28 cellular contexts compared by ENCODE assay signal in genomic region chr6:74979065-74979766, GRCh38.
"Had no signal": no experiment of that assay in that cellular context is flagged by ENCODE, and none has a peak within 500 bp of the region (broad histone marks: within the 10 kb centered on the region; RNA-seq: fewer than 3 reads in every experiment).

No MANE protein-coding gene starts in this region.

- H3K27me3 Mint-ChIP-seq: activated CD4-positive, alpha-beta T cell treated with anti-CD3 and anti-CD28 coated beads for 36 hours; activated CD8-positive, alpha-beta memory T cell treated with anti-CD3 and anti-CD28 coated beads, Interleukin-2, amount 10 ng/mL, durations not matched to agents 7 days and 5 days; activated naive CD4-positive, alpha-beta T cell treated with anti-CD3 and anti-CD28 coated beads, Interleukin-2, amount 50 U/mL, for 24 hours; stimulated activated naive B cell treated with anti-CD40 and anti-IgM and Interleukin-4, amounts not matched to agents 10 μg/mL and 1 μg/mL and 100 μg/mL, for 72 hours had no signal

- H3K4me3 Mint-ChIP-seq: activated CD4-positive, alpha-beta T cell treated with anti-CD3 and anti-CD28 coated beads for 36 hours; activated CD8-positive, alpha-beta memory T cell treated with anti-CD3 and anti-CD28 coated beads, Interleukin-2, amount 10 ng/mL, durations not matched to agents 7 days and 5 days; activated CD8-positive, alpha-beta T cell treated with anti-CD3 and anti-CD28 coated beads, Interleukin-2, amount 10 ng/mL, durations not matched to agents 7 days and 5 days; activated naive CD4-positive, alpha-beta T cell treated with anti-CD3 and anti-CD28 coated beads, Interleukin-2, amount 50 U/mL, for 24 hours; nephron; stimulated activated naive B cell treated with anti-CD40 and anti-IgM and Interleukin-4, amounts not matched to agents 10 μg/mL and 1 μg/mL and 100 μg/mL, for 72 hours; T-helper 2 cell treated with Interferon-gamma antibody and Interleukin-4, amounts not matched to agents 5 μg/mL and 100 μg/mL, for 36 hours had no signal

- H3K36me3 ChIP-seq: cardiac muscle cell, colonic mucosa, heart right ventricle, lower lobe of right lung, neutrophil, pancreas, right atrium auricular region, stomach, thyroid gland had no signal

- H3K27ac Mint-ChIP-seq: activated CD4-positive, alpha-beta T cell treated with anti-CD3 and anti-CD28 coated beads for 36 hours; activated CD8-positive, alpha-beta memory T cell treated with anti-CD3 and anti-CD28 coated beads, Interleukin-2, amount 10 ng/mL, durations not matched to agents 7 days and 5 days; activated CD8-positive, alpha-beta T cell treated with anti-CD3 and anti-CD28 coated beads, Interleukin-2, amount 10 ng/mL, durations not matched to agents 7 days and 5 days; activated naive CD4-positive, alpha-beta T cell treated with anti-CD3 and anti-CD28 coated beads, Interleukin-2, amount 50 U/mL, for 24 hours; activated T-helper 2 cell treated with anti-CD3 and anti-CD28 coated beads, Interferon-gamma antibody, Interleukin-2, Interleukin-4, amounts not matched to agents 10 μg/mL and 5 μg/mL and 100 μg/mL, durations not matched to agents 14 hours and 24 hours and 36 hours; stimulated activated naive B cell treated with anti-CD40 and anti-IgM and Interleukin-4, amounts not matched to agents 10 μg/mL and 1 μg/mL and 100 μg/mL, for 72 hours; T-helper 2 cell treated with Interferon-gamma antibody and Interleukin-4, amounts not matched to agents 5 μg/mL and 100 μg/mL, for 36 hours had no signal

- H3K4me3 ChIP-seq: cardiac muscle cell, colonic mucosa, heart right ventricle, lower lobe of right lung, mucosa of descending colon, pancreas, psoas muscle, right atrium auricular region, stomach, thyroid gland had no signal

- H3K27me3 ChIP-seq: cardiac muscle cell, colonic mucosa, heart right ventricle, neutrophil, pancreas, right atrium auricular region, stomach, thyroid gland had no signal

- H3K9me3 ChIP-seq: colonic mucosa, heart right ventricle, lower lobe of right lung, mucosa of descending colon, neutrophil, pancreas, psoas muscle, right atrium auricular region, stomach, thyroid gland had no signal

- H3K9me3 Mint-ChIP-seq: nephron; T-helper 2 cell treated with Interferon-gamma antibody and Interleukin-4, amounts not matched to agents 5 μg/mL and 100 μg/mL, for 36 hours had no signal

- H3K4me1 ChIP-seq: colonic mucosa, heart right ventricle, lower lobe of right lung, pancreas, psoas muscle, right atrium auricular region, stomach, thyroid gland had no signal

- H3K36me3 Mint-ChIP-seq: activated CD8-positive, alpha-beta memory T cell treated with anti-CD3 and anti-CD28 coated beads, Interleukin-2, amount 10 ng/mL, durations not matched to agents 7 days and 5 days; activated naive CD4-positive, alpha-beta T cell treated with anti-CD3 and anti-CD28 coated beads, Interleukin-2, amount 50 U/mL, for 24 hours; stimulated activated naive B cell treated with anti-CD40 and anti-IgM and Interleukin-4, amounts not matched to agents 10 μg/mL and 1 μg/mL and 100 μg/mL, for 72 hours had no signal

- H3K27ac ChIP-seq: cardiac muscle cell, colonic mucosa, heart right ventricle, lower lobe of right lung, neutrophil, pancreas, psoas muscle, right atrium auricular region, stomach, thyroid gland had no signal

- H3K4me1 Mint-ChIP-seq: activated CD4-positive, alpha-beta T cell treated with anti-CD3 and anti-CD28 coated beads for 36 hours; activated CD8-positive, alpha-beta memory T cell treated with anti-CD3 and anti-CD28 coated beads, Interleukin-2, amount 10 ng/mL, durations not matched to agents 7 days and 5 days; activated naive CD4-positive, alpha-beta T cell treated with anti-CD3 and anti-CD28 coated beads, Interleukin-2, amount 50 U/mL, for 24 hours; stimulated activated naive B cell treated with anti-CD40 and anti-IgM and Interleukin-4, amounts not matched to agents 10 μg/mL and 1 μg/mL and 100 μg/mL, for 72 hours had no signal

- DNase-seq: activated CD4-positive, alpha-beta T cell treated with anti-CD3 and anti-CD28 coated beads for 36 hours; activated CD4-positive, CD25-positive, alpha-beta regulatory T cell; activated CD8-positive, alpha-beta memory T cell treated with anti-CD3 and anti-CD28 coated beads, Interleukin-2, amount 10 ng/mL, durations not matched to agents 7 days and 5 days; activated CD8-positive, alpha-beta T cell treated with anti-CD3 and anti-CD28 coated beads, Interleukin-2, amount 10 ng/mL, durations not matched to agents 7 days and 5 days; activated T-cell treated with anti-CD3 and anti-CD28 coated beads, Interleukin-2, amount 50 U/mL, for 48 hours; cerebellar nuclear complex; colonic mucosa; effector CD8-positive, alpha-beta T cell; foreskin melanocyte; heart right ventricle; kidney glomerular epithelial cell; lower lobe of right lung; mucosa of descending colon; pancreas; psoas muscle; stimulated activated CD4-positive, alpha-beta T cell treated with anti-CD3 and anti-CD28 coated beads, Interleukin-15, amount 100 ng/mL, for 24 hours; stimulated activated CD4-positive, alpha-beta T cell treated with anti-CD3 and anti-CD28 coated beads, Interleukin-2, amount 100 ng/mL, for 24 hours; stimulated activated naive B cell treated with anti-CD40 and anti-IgM and Interleukin-4, amounts not matched to agents 10 μg/mL and 1 μg/mL and 100 μg/mL, for 72 hours; stomach; T-helper 1 cell; thyroid gland had no signal
